Comparison of ENCODE assay signal across 8 cellular contexts in genomic region chr3:12787346-12787745, GRCh38. TPM values are rescaled to one million over a fixed set of nuclear protein-coding genes. Genes with fewer than 3 reads are reported as not detected.
DNase-seq lines count a peak whose midpoint lies in the region; ATAC-seq and TF ChIP-seq lines count a peak whose summit lies in the region.
"Not testable (repeated sequence)": the region's sequence is repeated elsewhere in the genome, so short reads cannot be mapped to it uniquely, and the experiment has no call there.

No MANE protein-coding gene starts in this region.

- H3K36me3 Mint-ChIP-seq in activated CD4-positive, alpha-beta T cell treated with anti-CD3 and anti-CD28 coated beads for 36 hours (ENCODE audit: low read depth); activated naive CD8-positive, alpha-beta T cell treated with anti-CD3 and anti-CD28 coated beads, Interleukin-2, amount 10 ng/mL, durations not matched to agents 7 days and 5 days; natural killer cell: not testable (repeated sequence)

- not testable (repeated sequence) for H3K4me1 Mint-ChIP-seq in activated CD4-positive, alpha-beta T cell treated with anti-CD3 and anti-CD28 coated beads for 36 hours; activated naive CD8-positive, alpha-beta T cell treated with anti-CD3 and anti-CD28 coated beads, Interleukin-2, amount 10 ng/mL, durations not matched to agents 7 days and 5 days; natural killer cell

- H3K4me3 Mint-ChIP-seq in activated CD4-positive, alpha-beta T cell treated with anti-CD3 and anti-CD28 coated beads for 36 hours; activated naive CD8-positive, alpha-beta T cell treated with anti-CD3 and anti-CD28 coated beads, Interleukin-2, amount 10 ng/mL, durations not matched to agents 7 days and 5 days; natural killer cell: not testable (repeated sequence)

- CTCF ChIA-PET in activated CD4-positive, alpha-beta T cell treated with anti-CD3 and anti-CD28 coated beads for 36 hours (lab: Charles Lee), result interaction anchor here (0.7 to 3.2 kb wide), 14 partner anchors 8 to 449 kb away, joined by 3 to 21 read pairs (median 4); partner anchors contain the start of genes CAND2, RPL32 and TMEM40

- peaks cover 13% of the 10 kb centered on the region for H3K27me3 Mint-ChIP-seq in activated CD4-positive, alpha-beta T cell treated with anti-CD3 and anti-CD28 coated beads for 36 hours
- H3K27me3 Mint-ChIP-seq in activated naive CD8-positive, alpha-beta T cell treated with anti-CD3 and anti-CD28 coated beads, Interleukin-2, amount 10 ng/mL, durations not matched to agents 7 days and 5 days, result peaks cover 22% of the 10 kb centered on the region
- H3K27me3 Mint-ChIP-seq in natural killer cell (ENCODE audit: low read depth in 2 of 2), result peaks cover 4 to 37% of the 10 kb centered on the region in 2 donors

- not testable (repeated sequence) for H3K9me3 Mint-ChIP-seq in activated CD4-positive, alpha-beta T cell treated with anti-CD3 and anti-CD28 coated beads for 36 hours (ENCODE audit: low read depth); activated naive CD8-positive, alpha-beta T cell treated with anti-CD3 and anti-CD28 coated beads, Interleukin-2, amount 10 ng/mL, durations not matched to agents 7 days and 5 days; natural killer cell

- H3K27me3 ChIP-seq in H7 (ENCODE audit: control insufficient read depth, insufficient read depth, low read length); foreskin keratinocyte: not testable (repeated sequence)

- POLR2A ChIA-PET in activated CD4-positive, alpha-beta T cell treated with anti-CD3 and anti-CD28 coated beads for 36 hours (lab: Charles Lee), result interaction anchor here (0.5 to 0.8 kb wide), 3 partner anchors 14 to 1311 kb away, joined by 3 to 4 read pairs (median 3); no protein-coding TSS in a partner anchor
- POLR2A ChIA-PET in activated naive CD8-positive, alpha-beta T cell treated with anti-CD3 and anti-CD28 coated beads, Interleukin-2, amount 10 ng/mL, durations not matched to agents 7 days and 5 days (lab: Charles Lee), result interaction anchor here (1.6 kb wide), 1 partner anchor 54 kb away, joined by 4 read pairs; the partner anchor contains the start of gene RPL32

- not testable (repeated sequence) for H3K27ac Mint-ChIP-seq in activated CD4-positive, alpha-beta T cell treated with anti-CD3 and anti-CD28 coated beads for 36 hours; activated naive CD8-positive, alpha-beta T cell treated with anti-CD3 and anti-CD28 coated beads, Interleukin-2, amount 10 ng/mL, durations not matched to agents 7 days and 5 days; natural killer cell

- H3K27ac ChIP-seq in foreskin keratinocyte, result not testable (repeated sequence)

- not testable (repeated sequence) for H3K4me3 ChIP-seq in AG10803 (ENCODE audit: low read length); H7 (ENCODE audit: insufficient read depth, low read depth, low read length)

- peak; percentile 57 for TF ChIP-seq CTCF in AG10803 (conservative IDR thresholded peaks at IDR 0.05; ENCODE audit: low read length)
- TF ChIP-seq CTCF in foreskin keratinocyte (conservative IDR thresholded peaks at IDR 0.05), result peak; percentile 46
- peak; percentile 21 for TF ChIP-seq CTCF in natural killer cell (IDR thresholded peaks at IDR 0.05)

- intact Hi-C loops in activated CD4-positive, alpha-beta T cell treated with anti-CD3 and anti-CD28 coated beads for 36 hours (cut with DNase I, micrococcal nuclease), result loop anchor here (1.0 to 2.0 kb wide), 2 partner anchors 105 kb away; no protein-coding TSS in a partner anchor
- intact Hi-C loops in natural killer cell (cut with micrococcal nuclease), result loop anchor here (5.0 kb wide), 1 partner anchor 105 kb away; no protein-coding TSS in a partner anchor

- H3K36me3 ChIP-seq in H7 (replicated peaks; ENCODE audit: control insufficient read depth, insufficient read depth, low read length), result not testable (repeated sequence)

- ATAC-seq in activated CD4-positive, alpha-beta T cell treated with anti-CD3 and anti-CD28 coated beads for 36 hours; foreskin keratinocyte: not testable (repeated sequence)
- peak; percentile 54 for ATAC-seq in activated naive CD8-positive, alpha-beta T cell treated with anti-CD3 and anti-CD28 coated beads, Interleukin-2, amount 10 ng/mL, durations not matched to agents 7 days and 5 days (ENCODE audit: low read depth)
- peak in 2 of 3 donors; percentile 46 to 47 for ATAC-seq in natural killer cell

- peak; percentile 31 for DNase-seq in AG10803 (ENCODE audit: low read depth)
- DNase-seq in H7, result peak; percentile 52
- peak; percentile 2 for DNase-seq in NCI-H748 (lab: John Stamatoyannopoulos, UW; ENCODE audit: unreplicated experiment)
- DNase-seq in activated CD4-positive, alpha-beta T cell treated with anti-CD3 and anti-CD28 coated beads for 36 hours, result peak; percentile 77
- DNase-seq in activated naive CD8-positive, alpha-beta T cell treated with anti-CD3 and anti-CD28 coated beads, Interleukin-2, amount 10 ng/mL, durations not matched to agents 7 days and 5 days, result peak; percentile 69
- DNase-seq in foreskin keratinocyte, result not testable (repeated sequence)
- DNase-seq in natural killer cell, result peak; percentile 38
- peak; percentile 28 for DNase-seq in stimulated activated CD8-positive, alpha-beta memory T cell treated with anti-CD3 and anti-CD28 coated beads, Interleukin-12 subunit alpha, Interleukin-12 subunit beta, amount 100 ng/mL, for 1 hour (ENCODE audit: low read depth)

- not testable (repeated sequence) for H3K4me1 ChIP-seq in foreskin keratinocyte

RNA-seq across cellular contexts. Expression of gene CAND2, which starts 9.1 kb away (rescaled TPM):
- total RNA-seq in H7 (2014; rRNA removed; shearing (Covaris generic)), result 16.7 and 17.4 TPM in 2 replicates
- 1 to 10 TPM; 2.1 to 2.2 TPM for total RNA-seq in activated CD4-positive, alpha-beta T cell treated with anti-CD3 and anti-CD28 coated beads for 36 hours
- under 1 TPM; 0.79 to 0.97 TPM for total RNA-seq in activated naive CD8-positive, alpha-beta T cell treated with anti-CD3 and anti-CD28 coated beads, Interleukin-2, amount 10 ng/mL, durations not matched to agents 7 days and 5 days
- total RNA-seq in foreskin keratinocyte (1.5 and 1.9 TPM in 2 replicates), natural killer cell (1 to 10 TPM in 2 of 3 donors, under 1 TPM in 1; 0.52 to 1.3 (median 1.2) TPM)
- polyA plus RNA-seq in foreskin keratinocyte, result 0.65 and 0.90 TPM in 2 replicates

RNA-seq across cellular contexts. Expression of gene TMEM40, which starts 28.3 kb away (rescaled TPM):
- 1.8 TPM in 1 of 2 replicates, not detected in the other for total RNA-seq in H7 (2014; rRNA removed; shearing (Covaris generic))
- not detected for total RNA-seq in activated CD4-positive, alpha-beta T cell treated with anti-CD3 and anti-CD28 coated beads for 36 hours
- total RNA-seq in activated naive CD8-positive, alpha-beta T cell treated with anti-CD3 and anti-CD28 coated beads, Interleukin-2, amount 10 ng/mL, durations not matched to agents 7 days and 5 days, result not detected
- 250 and 336 TPM in 2 replicates for total RNA-seq in foreskin keratinocyte
- polyA plus RNA-seq in foreskin keratinocyte, result 419 and 626 TPM in 2 replicates
- total RNA-seq in natural killer cell, result 1 to 10 TPM in 2 of 3 donors, not detected in 1; 5.3 to 6.5 TPM

RNA-seq across cellular contexts. Expression of gene RPL32, which starts 54.0 kb away (rescaled TPM):
- 2,054 and 2,130 TPM in 2 replicates for total RNA-seq in H7 (2014; rRNA removed; shearing (Covaris generic))
- 1,000 to 10,000 TPM; 2,842 to 4,727 TPM for total RNA-seq in activated CD4-positive, alpha-beta T cell treated with anti-CD3 and anti-CD28 coated beads for 36 hours
- total RNA-seq in activated naive CD8-positive, alpha-beta T cell treated with anti-CD3 and anti-CD28 coated beads, Interleukin-2, amount 10 ng/mL, durations not matched to agents 7 days and 5 days, result 1,000 to 10,000 TPM; 2,162 to 2,195 TPM
- total RNA-seq in foreskin keratinocyte (2,217 and 2,337 TPM in 2 replicates), natural killer cell (1,000 to 10,000 TPM; 1,034 to 1,328 (median 1,277) TPM)
- 3,425 and 3,516 TPM in 2 replicates for polyA plus RNA-seq in foreskin keratinocyte

Comparison
In these comparisons a context has a peak if more than half of its experiments do, and no peak if none do; other contexts are left out.
1. RNA of gene TMEM40, which starts 28.3 kb away (total RNA-seq): 250 to 336 TPM in foreskin keratinocyte; 5.3 to 6.5 TPM in natural killer cell, 1.8 TPM in H7, not detected in activated CD4-positive, alpha-beta T cell treated with anti-CD3 and anti-CD28 coated beads for 36 hours and not detected in activated naive CD8-positive, alpha-beta T cell treated with anti-CD3 and anti-CD28 coated beads, Interleukin-2, amount 10 ng/mL, durations not matched to agents 7 days and 5 days; every median in the first group is over 10 times any median in the second.
2. Peak in every context shown above with its lines, with median percentiles within 50 percentile points of each other: CTCF ChIP-seq.